Comparison of ENCODE assay signal across 8 cellular contexts in genomic region chr10:71708301-71708703, GRCh38. TPM values are rescaled to one million over a fixed set of nuclear protein-coding genes. Genes with fewer than 3 reads are reported as not detected.
A peak's percentile ranks its signal among the peaks of the same experiment; 100 is the strongest.
DNase-seq lines count a peak whose midpoint lies in the region; ATAC-seq and TF ChIP-seq lines count a peak whose summit lies in the region.

No MANE protein-coding gene starts in this region.

- no peaks in the 10 kb centered on the region for H4K20me1 ChIP-seq in osteoblast (ENCODE audit: insufficient read depth, low read length)

- no peaks in the 10 kb centered on the region for H3K27me3 ChIP-seq in foreskin keratinocyte
- no peaks in the 10 kb centered on the region for H3K27me3 ChIP-seq in osteoblast (ENCODE audit: insufficient read depth, low read length)

- peak; percentile 75 for TF ChIP-seq CTCF in foreskin keratinocyte (conservative IDR thresholded peaks at IDR 0.05)
- peak; percentile 75 for TF ChIP-seq CTCF in osteoblast (IDR thresholded peaks at IDR 0.05; ENCODE audit: extremely low read depth, low read depth, low read length)

- H2AFZ ChIP-seq in osteoblast (ENCODE audit: low read length), result no peak overlapping the region

- no peak overlapping the region for H3K4me2 ChIP-seq in osteoblast (ENCODE audit: insufficient read depth, low read length)

- peak; percentile 25 for DNase-seq in NK-92 treated with Interleukin-12 subunit alpha and Interleukin-12 subunit beta, amount 100 ng/mL, for 24 hours (lab: John Stamatoyannopoulos, UW)
- DNase-seq in NK-92 (lab: John Stamatoyannopoulos, UW; ENCODE audit: unreplicated experiment), result no peak
- peak; percentile 78 for DNase-seq in OCI-M1 (lab: John Stamatoyannopoulos, UW)
- DNase-seq in activated effector memory CD4-positive, alpha-beta T cell treated with Interleukin-2 at 50 U/mL for 16 hours, result peak; percentile 55
- DNase-seq in foreskin keratinocyte, result no peak
- peak; percentile 96 for DNase-seq in osteoblast (ENCODE audit: insufficient read length, low spot score, missing footprints)
- DNase-seq in NCI-H1105 (lab: John Stamatoyannopoulos, UW), result no peak

- H3K4me3 ChIP-seq in osteoblast (ENCODE audit: insufficient read depth, low read length), result no peak overlapping the region

- ATAC-seq in foreskin keratinocyte (peak; percentile 35), GM21526 (IDR thresholded peaks at IDR 0.05; ENCODE audit: low FRiP score, unreplicated experiment) (no peak)

- peaks cover 4% of the 10 kb centered on the region for H3K4me1 ChIP-seq in foreskin keratinocyte
- H3K4me1 ChIP-seq in osteoblast (ENCODE audit: insufficient read depth, low read length), result peaks cover 5% of the 10 kb centered on the region

- H3K9me3 ChIP-seq in osteoblast (ENCODE audit: low read depth, low read length), result no peaks in the 10 kb centered on the region

- H3K79me2 ChIP-seq in osteoblast (ENCODE audit: insufficient read depth, low read length), result no peaks in the 10 kb centered on the region

- H3K36me3 ChIP-seq in osteoblast (ENCODE audit: insufficient read depth, low read length), result no peaks in the 10 kb centered on the region

- H3K27ac ChIP-seq in foreskin keratinocyte, result no peak overlapping the region
- H3K27ac ChIP-seq in osteoblast (ENCODE audit: low read depth, low read length), result no peak overlapping the region

RNA-seq across cellular contexts. Expression of gene C10orf105, which starts 11.3 kb away (rescaled TPM):
- total RNA-seq in foreskin keratinocyte (not detected in 2 replicates), osteoblast (under 0.01 TPM in 1 of 2 replicates, not detected in the other)
- polyA plus RNA-seq in foreskin keratinocyte, result not detected in 2 replicates

Comparison
In these comparisons a context has a peak if more than half of its experiments do, and no peak if none do; other contexts are left out.
1. DNase-seq: peak in NK-92 treated with Interleukin-12 subunit alpha and Interleukin-12 subunit beta, amount 100 ng/mL, for 24 hours (single experiment), OCI-M1 (single experiment), activated effector memory CD4-positive, alpha-beta T cell treated with Interleukin-2 at 50 U/mL for 16 hours (single experiment) and osteoblast (single experiment); none in NK-92 (single experiment), foreskin keratinocyte (0 of 2) and NCI-H1105 (single experiment).